ENCODE assay signal across 1 cellular context in genomic region chr12:110039085-110039807, GRCh38.
A peak's percentile ranks its signal among the peaks of the same experiment; 100 is the strongest.
TF ChIP-seq lines count a peak whose summit lies in the region.

No MANE protein-coding gene starts in this region.

TF ChIP-seq in endothelial cell of umbilical vein, 7 proteins besides CTCF, POLR2A, EP300 and RAD21 (continued from another document):
- peak; percentile 75 for TF ChIP-seq JUN (IDR thresholded peaks at IDR 0.05; ENCODE audit: borderline replicate concordance, insufficient read depth, insufficient read length, low read depth)
